In the genomic region with DNA sequence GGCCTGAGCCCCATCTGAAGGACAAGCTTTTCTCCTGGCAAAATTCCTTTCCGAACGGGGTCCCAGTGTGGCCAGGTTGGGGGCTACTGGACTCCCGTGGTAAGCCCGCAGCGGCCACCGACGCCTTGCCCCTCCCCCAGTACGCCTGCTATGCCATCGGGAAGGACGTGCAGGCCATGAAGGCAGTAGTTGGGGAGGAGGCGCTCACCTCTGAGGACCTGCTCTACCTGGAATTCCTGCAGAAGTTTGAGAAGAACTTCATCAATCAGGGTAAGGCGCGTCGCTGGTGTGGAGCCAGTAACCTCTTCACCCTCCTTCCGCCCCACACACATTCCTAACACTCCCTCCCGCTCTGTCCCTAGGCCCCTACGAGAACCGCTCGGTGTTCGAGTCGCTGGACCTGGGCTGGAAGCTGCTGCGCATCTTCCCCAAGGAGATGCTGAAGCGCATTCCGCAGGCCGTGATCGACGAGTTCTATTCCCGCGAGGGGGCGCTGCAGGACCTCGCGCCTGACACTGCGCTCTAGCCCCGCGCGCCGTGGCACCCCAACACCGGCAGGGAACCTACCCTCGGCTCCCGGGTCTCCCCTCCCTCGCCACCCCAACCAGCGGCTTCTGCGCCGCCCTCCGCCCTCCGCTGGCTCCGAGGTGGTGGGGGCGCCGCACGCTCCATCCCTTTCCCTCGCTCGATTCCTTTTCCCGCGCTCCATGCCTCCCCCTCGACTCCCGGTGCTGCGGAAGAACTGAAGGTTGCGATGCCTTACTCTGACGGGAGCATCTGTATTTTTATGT, we compare ENCODE assay signal across 8 cellular contexts. TPM values are rescaled to one million over a fixed set of nuclear protein-coding genes. Genes with fewer than 3 reads are reported as not detected.
A peak's percentile ranks its signal among the peaks of the same experiment; 100 is the strongest.
DNase-seq lines count a peak whose midpoint lies in the region; ATAC-seq and TF ChIP-seq lines count a peak whose summit lies in the region.

No MANE protein-coding gene starts in this region.

- H3K27ac ChIP-seq in CD8-positive, alpha-beta T cell (ENCODE audit: low read depth, low read length), result no peak overlapping the region
- H3K27ac ChIP-seq in MM.1S (ENCODE audit: low read length) (no peak overlapping the region), mesendoderm (ENCODE audit: low read depth, low read length) (no peak overlapping the region)
- no peak overlapping the region for H3K27ac ChIP-seq in effector memory CD4-positive, alpha-beta T cell (ENCODE audit: insufficient read depth, low read length, poor library complexity, severe bottlenecking)

- peaks cover 9% of the 10 kb centered on the region for H3K27me3 ChIP-seq in CD8-positive, alpha-beta T cell (ENCODE audit: insufficient read depth, low read length)
- H3K27me3 ChIP-seq in MM.1S (replicated peaks; ENCODE audit: insufficient read depth, low read length), result peaks cover 57% of the 10 kb centered on the region
- peaks cover 6% of the 10 kb centered on the region for H3K27me3 ChIP-seq in effector memory CD4-positive, alpha-beta T cell (replicated peaks; ENCODE audit: control insufficient read depth, insufficient read depth, low read length, poor library complexity, severe bottlenecking)
- peaks cover 9% of the 10 kb centered on the region for H3K27me3 ChIP-seq in mesendoderm (ENCODE audit: insufficient read depth, low read length, poor library complexity)

- no peaks in the 10 kb centered on the region for H3K36me3 ChIP-seq in CD8-positive, alpha-beta T cell (ENCODE audit: insufficient read depth, low read length)
- H3K36me3 ChIP-seq in MM.1S (replicated peaks; ENCODE audit: insufficient read depth, low read length) (no peaks in the 10 kb centered on the region), mesendoderm (ENCODE audit: control insufficient read depth, insufficient read depth, low read length) (no peaks in the 10 kb centered on the region)
- H3K36me3 ChIP-seq in effector memory CD4-positive, alpha-beta T cell (ENCODE audit: control insufficient read depth, insufficient read depth, low read length), result no peaks in the 10 kb centered on the region

- no peak overlapping the region for H3K4ac ChIP-seq in mesendoderm (ENCODE audit: low read depth, low read length)

- H3K56ac ChIP-seq in mesendoderm (ENCODE audit: low read length), result peak overlapping the region; percentile 43

- H3K4me3 ChIP-seq in CD8-positive, alpha-beta T cell (ENCODE audit: low read depth, low read length), result peak overlapping the region; percentile 80
- peak overlapping the region; percentile 84 for H3K4me3 ChIP-seq in MM.1S (ENCODE audit: low read length)
- peak overlapping the region; percentile 64 for H3K4me3 ChIP-seq in effector memory CD4-positive, alpha-beta T cell (ENCODE audit: insufficient read depth, low read depth, low read length, poor library complexity, severe bottlenecking)
- H3K4me3 ChIP-seq in mesendoderm (ENCODE audit: low read length), result no peak overlapping the region

- H3K9me3 ChIP-seq in CD8-positive, alpha-beta T cell (ENCODE audit: low read length), result no peaks in the 10 kb centered on the region
- no peaks in the 10 kb centered on the region for H3K9me3 ChIP-seq in MM.1S (replicated peaks; ENCODE audit: insufficient read depth, low read length)
- no peaks in the 10 kb centered on the region for H3K9me3 ChIP-seq in effector memory CD4-positive, alpha-beta T cell (ENCODE audit: control insufficient read depth, low read length)

- H3K4me2 ChIP-seq in MM.1S (ENCODE audit: low read depth, low read length), result peak overlapping the region; percentile 99
- H3K4me2 ChIP-seq in mesendoderm (ENCODE audit: low read length), result peak overlapping the region; percentile 29

- H3K79me1 ChIP-seq in mesendoderm (ENCODE audit: low read length), result no peaks in the 10 kb centered on the region

- no peak overlapping the region for H2BK120ac ChIP-seq in mesendoderm (ENCODE audit: low read depth, low read length)

- no peak overlapping the region for H2AK5ac ChIP-seq in mesendoderm (ENCODE audit: low read length)

- peak; percentile 67 to 90 (median 81) for DNase-seq in CD8-positive, alpha-beta T cell
- DNase-seq in MM.1S, result peak; percentile 82
- DNase-seq in activated CD8-positive, alpha-beta memory T cell treated with anti-CD3 and anti-CD28 coated beads for 1 hour (ENCODE audit: extremely low read depth in 1 of 2, low read depth in 1 of 2), result peak; percentile 65 to 80
- peak; percentile 64 to 70 (median 65) for DNase-seq in effector memory CD4-positive, alpha-beta T cell
- DNase-seq in mesendoderm, result peak; percentile 82
- peak; percentile 69 for DNase-seq in stimulated activated CD8-positive, alpha-beta memory T cell treated with anti-CD3 and anti-CD28 coated beads, Interleukin-15, amount 100 ng/mL, for 1 hour (ENCODE audit: low read depth)

- intact Hi-C loops in CD8-positive, alpha-beta T cell (cut with DNase I, micrococcal nuclease), result loop anchor here (1.0 to 10.0 kb wide), 6 partner anchors 12 to 410 kb away; partner anchors contain the start of genes TEX261 (in 1 of the 2) and TGFA (in 1 of the 2)

- no peak overlapping the region for H3K18ac ChIP-seq in mesendoderm (ENCODE audit: low read length)

- no peaks in the 10 kb centered on the region for H3K9me3 Mint-ChIP-seq in CD8-positive, alpha-beta T cell

- POLR2A ChIA-PET in CD8-positive, alpha-beta T cell (lab: Charles Lee), result interaction anchor here (0.9 to 1.1 kb wide), 3 partner anchors 20 to 671 kb away, joined by 3 to 4 read pairs (median 4); partner anchors contain the start of gene SNRPG

- H3K9ac ChIP-seq in MM.1S (ENCODE audit: low read length), result peak overlapping the region; percentile 57; the same call in 1 of the 2 replicates
- H3K9ac ChIP-seq in mesendoderm (ENCODE audit: low read length), result no peak overlapping the region

- CTCF ChIA-PET in CD8-positive, alpha-beta T cell (lab: Charles Lee), result interaction anchor here (0.6 to 6.1 kb wide), 19 partner anchors 10 to 662 kb away, joined by 3 to 53 read pairs (median 6); partner anchors contain the start of genes ANKRD53 and TEX261

- peaks cover 12% of the 10 kb centered on the region for H3K4me1 ChIP-seq in CD8-positive, alpha-beta T cell (ENCODE audit: insufficient read depth, low read length)
- 0 out of 2 replicates have a peak, but pooled peaks cover 4% of the 10 kb centered on the region for H3K4me1 ChIP-seq in MM.1S (ENCODE audit: low read length)
- H3K4me1 ChIP-seq in effector memory CD4-positive, alpha-beta T cell (ENCODE audit: control insufficient read depth, insufficient read depth, low read length, poor library complexity, severe bottlenecking), result peaks cover 4% of the 10 kb centered on the region
- H3K4me1 ChIP-seq in mesendoderm (ENCODE audit: control insufficient read depth, low read depth, low read length), result no peaks in the 10 kb centered on the region

- H3K9me2 ChIP-seq in MM.1S (replicated peaks; ENCODE audit: insufficient read depth, low read length), result no peaks in the 10 kb centered on the region

- no CpG with 5 or more reads among the region's 59 CpGs for WGBS in mesendoderm (ENCODE audit: extremely low coverage, insufficient coverage, low lambda C conversion rate)

- no peaks in the 10 kb centered on the region for H3F3A ChIP-seq in MM.1S (ENCODE audit: insufficient read depth, low read length)

- no peaks in the 10 kb centered on the region for H3K36me3 Mint-ChIP-seq in CD8-positive, alpha-beta T cell

- peaks cover 26% of the 10 kb centered on the region for H3K27me3 Mint-ChIP-seq in CD8-positive, alpha-beta T cell (ENCODE audit: low read depth)

- TF ChIP-seq CTCF in CD8-positive, alpha-beta T cell (IDR thresholded peaks at IDR 0.05), result peak; percentile 93
- TF ChIP-seq CTCF in MM.1S (IDR thresholded peaks at IDR 0.05; ENCODE audit: low read length), result peak; percentile 85

- no peaks in the 10 kb centered on the region for H3K79me2 ChIP-seq in MM.1S (ENCODE audit: low read length)
- H3K79me2 ChIP-seq in mesendoderm (ENCODE audit: control insufficient read depth, insufficient read depth, low read length), result no peaks in the 10 kb centered on the region

- no peak overlapping the region for H2BK15ac ChIP-seq in mesendoderm (replicated peaks; ENCODE audit: low read depth)

- H4K8ac ChIP-seq in mesendoderm (ENCODE audit: low read depth, low read length), result no peak overlapping the region

- H3K23ac ChIP-seq in mesendoderm (ENCODE audit: low read length), result no peak overlapping the region

- peaks cover 7% of the 10 kb centered on the region for H3K4me1 Mint-ChIP-seq in CD8-positive, alpha-beta T cell (ENCODE audit: low read depth)

- H3K4me3 Mint-ChIP-seq in CD8-positive, alpha-beta T cell, result peak overlapping the region; percentile 80

- no peak overlapping the region for H3K27ac Mint-ChIP-seq in CD8-positive, alpha-beta T cell

- no peak overlapping the region for H2BK5ac ChIP-seq in mesendoderm (ENCODE audit: low read length)

- H4K20me1 ChIP-seq in MM.1S (ENCODE audit: insufficient read depth, low read length), result no peaks in the 10 kb centered on the region

- H2AFZ ChIP-seq in MM.1S (ENCODE audit: low read length), result peak overlapping the region; percentile 96

- no peak overlapping the region for H4K5ac ChIP-seq in mesendoderm (ENCODE audit: low read length)

- ATAC-seq in CD8-positive, alpha-beta T cell, result peak; percentile 97
- ATAC-seq in GM21528 (IDR thresholded peaks at IDR 0.05; ENCODE audit: low FRiP score, unreplicated experiment) (peak; percentile 66), GM18870 (IDR thresholded peaks at IDR 0.05; ENCODE audit: unreplicated experiment) (no peak)

RNA-seq across cellular contexts. Expression of gene ANKRD53, which starts 13.6 kb away (rescaled TPM):
- 1 to 10 TPM in 1 of 2 experiments, under 1 TPM in 1; 0.69 to 1.7 TPM for total RNA-seq in CD8-positive, alpha-beta T cell
- 0.72 TPM for polyA plus RNA-seq in mesendoderm (2013, experiment 1 of 2)
- 0.53 TPM for polyA plus RNA-seq in mesendoderm (2013, experiment 2 of 2)

RNA-seq across cellular contexts. Expression of gene ATP6V1B1, which starts 29.1 kb away (rescaled TPM):
- total RNA-seq in CD8-positive, alpha-beta T cell, result not detected
- polyA plus RNA-seq in mesendoderm (2013, experiment 1 of 2), result not detected
- polyA plus RNA-seq in mesendoderm (2013, experiment 2 of 2), result not detected

RNA-seq across cellular contexts. Expression of gene TEX261, which starts 29.9 kb away (rescaled TPM):
- 10 to 100 TPM; 23.1 to 28.1 TPM for total RNA-seq in CD8-positive, alpha-beta T cell
- polyA plus RNA-seq in mesendoderm (2013, experiment 1 of 2), result 28.9 TPM
- polyA plus RNA-seq in mesendoderm (2013, experiment 2 of 2), result 31.3 TPM
